Comparison of ENCODE assay signal across 12 cellular contexts in the genomic region with DNA sequence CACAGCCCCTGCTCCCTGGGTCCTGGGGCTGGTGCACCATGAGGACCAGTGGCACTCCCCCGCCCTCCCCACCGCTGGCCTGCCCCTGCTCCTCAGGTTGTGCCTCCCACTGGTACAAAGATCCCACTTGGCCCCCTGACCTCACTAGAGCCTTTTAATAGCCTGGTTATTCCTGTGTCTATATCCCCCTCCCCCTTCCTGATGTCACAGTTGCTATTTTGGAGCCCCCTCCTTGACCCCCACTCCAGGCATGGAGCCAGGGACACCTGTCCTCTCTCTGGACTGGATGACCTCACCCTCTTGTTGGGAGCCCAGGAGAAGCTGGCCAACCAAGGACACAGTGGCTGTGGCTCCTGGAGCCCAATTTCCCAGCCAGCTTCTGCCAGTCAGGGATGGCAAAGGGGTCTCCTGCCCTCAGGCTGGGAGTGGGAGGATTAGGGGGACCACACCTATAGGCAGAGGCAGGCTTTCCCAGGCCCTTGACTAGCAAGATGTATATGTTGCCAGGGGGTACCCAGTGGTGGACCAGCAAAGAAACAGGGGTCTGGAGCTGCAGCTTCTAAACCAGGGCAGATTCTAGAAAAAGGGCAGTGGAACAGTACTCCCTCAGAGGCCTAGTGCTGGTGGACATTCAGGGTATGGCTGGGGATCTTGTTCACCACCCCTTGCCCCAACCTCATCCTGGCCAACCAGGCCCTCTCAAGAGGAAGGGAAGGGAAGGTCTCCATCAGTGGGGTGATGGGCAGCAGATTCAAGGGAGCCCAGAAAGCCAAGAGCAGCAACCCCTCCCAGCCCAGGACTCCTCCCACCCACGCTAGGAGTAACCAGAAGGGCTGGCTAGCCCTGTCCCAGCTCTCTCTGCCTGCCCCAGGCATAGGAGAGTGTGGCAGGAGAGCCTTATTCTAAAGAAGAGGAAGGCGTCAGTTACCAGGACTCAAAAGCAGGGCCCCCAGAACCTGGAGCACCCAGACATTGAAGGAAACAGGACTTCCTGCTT. TPM values are rescaled to one million over a fixed set of nuclear protein-coding genes. Genes with fewer than 3 reads are reported as not detected.
DNase-seq lines count a peak whose midpoint lies in the region; ATAC-seq and TF ChIP-seq lines count a peak whose summit lies in the region.
"Had no signal": no experiment of that assay in that cellular context is flagged by ENCODE, and none has a peak within 500 bp of the region (broad histone marks: within the 10 kb centered on the region; RNA-seq: fewer than 3 reads in every experiment).

No MANE protein-coding gene starts in this region.

- H3K9me3 ChIP-seq in WERI-Rb-1 (ENCODE audit: severe bottlenecking): no peaks in the 10 kb centered on the region
- H3K9me3 ChIP-seq in right atrium auricular region: no peaks in the 10 kb centered on the region
- H3K9me3 ChIP-seq in spleen: no peaks in the 10 kb centered on the region
- no peaks in the 10 kb centered on the region for H3K9me3 ChIP-seq in neural progenitor cell (ENCODE audit: low read depth)
- H3K9me3 ChIP-seq in HAP-1: no peaks in the 10 kb centered on the region

- H3K27me3 ChIP-seq in GM23338 (ENCODE audit: insufficient read depth) (no peaks in the 10 kb centered on the region), WERI-Rb-1 (ENCODE audit: insufficient read depth, low read depth, severe bottlenecking) (no peaks in the 10 kb centered on the region), right atrium auricular region (no peaks in the 10 kb centered on the region), spleen (replicated peaks in 1 of 7) (no peaks in the 10 kb centered on the region), neural progenitor cell (no peaks in the 10 kb centered on the region), HAP-1 (ENCODE audit: low read depth) (no peaks in the 10 kb centered on the region)

- H3K79me2 ChIP-seq in GM23338 (replicated peaks; ENCODE audit: insufficient read depth): peaks cover 12% of the 10 kb centered on the region
- H3K79me2 ChIP-seq in neural progenitor cell (ENCODE audit: low read depth): peaks cover 3% of the 10 kb centered on the region

- H3K4me3 ChIP-seq in GM23338: no peak overlapping the region
- H3K4me3 ChIP-seq in WERI-Rb-1 (ENCODE audit: low read depth, low read length): no peak overlapping the region
- no peak overlapping the region for H3K4me3 ChIP-seq in right atrium auricular region
- H3K4me3 ChIP-seq in spleen: no peak overlapping the region
- no peak overlapping the region for H3K4me3 ChIP-seq in neural progenitor cell
- no peak overlapping the region for H3K4me3 ChIP-seq in HAP-1

- intact Hi-C loops in spleen (cut with DNase I; ENCODE audit: low total_unique reads): no loop called here

- peak overlapping the region; percentile 77; the same call in 1 of the 2 replicates for H3K4me2 ChIP-seq in GM23338
- H3K4me2 ChIP-seq in neural progenitor cell: no peak overlapping the region

- H3K9me3 Mint-ChIP-seq in GM23338: no peaks in the 10 kb centered on the region
- no peaks in the 10 kb centered on the region for H3K9me3 Mint-ChIP-seq in neural progenitor cell

- no peak for TF ChIP-seq POLR2A in spleen (IDR thresholded peaks at IDR 0.05)

- in situ Hi-C loops in HAP-1 (cut with MboI; ENCODE audit: low sequenced_read_pairs): no loop called here

- H3K4me1 Mint-ChIP-seq in GM23338 (peaks cover 57% of the 10 kb centered on the region), neural progenitor cell (peaks cover 26% of the 10 kb centered on the region)

- TF ChIP-seq CTCF in GM23338 (conservative IDR thresholded peaks at IDR 0.05; ENCODE audit: low read depth in 2 of 2) (no peak), WERI-Rb-1 (IDR thresholded peaks at IDR 0.05; ENCODE audit: low read depth, low read length) (no peak), right atrium auricular region (IDR thresholded peaks at IDR 0.05) (no peak), spleen (IDR thresholded peaks at IDR 0.05 in 8 of 11, conservative IDR thresholded peaks at IDR 0.05 in 3 of 11) (no peak), neural progenitor cell (IDR thresholded peaks at IDR 0.05) (no peak)

- ATAC-seq in GM23338: no peak
- no peak for ATAC-seq in HG03025 (IDR thresholded peaks at IDR 0.05; ENCODE audit: low FRiP score, unreplicated experiment)
- ATAC-seq: left lobe of liver had no signal

- H3K27ac ChIP-seq in GM23338 (ENCODE audit: low read depth): no peak overlapping the region
- H3K27ac ChIP-seq in WERI-Rb-1: peak overlapping the region; percentile 79
- peak overlapping the region; percentile 97 for H3K27ac ChIP-seq in right atrium auricular region
- peak overlapping the region in 6 of 8 donors; percentile 32 to 86 (median 78) for H3K27ac ChIP-seq in spleen
- H3K27ac ChIP-seq in neural progenitor cell: no peak overlapping the region

- WGBS in spleen, 5 donors: 59 to 87% (median 73%) methylated on average over 4 of the region's 4 CpGs

- H3K4me1 ChIP-seq in GM23338 (ENCODE audit: insufficient read depth): peaks cover 37% of the 10 kb centered on the region
- H3K4me1 ChIP-seq in right atrium auricular region: peaks cover 0 to 84% of the 10 kb centered on the region in 2 donors
- H3K4me1 ChIP-seq in spleen: peaks cover 55 to 100% (median 83%) of the 10 kb centered on the region in 6 donors
- peaks cover 12% of the 10 kb centered on the region for H3K4me1 ChIP-seq in neural progenitor cell
- H3K4me1 ChIP-seq in HAP-1: peaks cover 7% of the 10 kb centered on the region

- no peak overlapping the region for H3K9ac ChIP-seq in neural progenitor cell

- DNase-seq in GM23338 (ENCODE audit: low spot score) (no peak), WERI-Rb-1 (no peak), right atrium auricular region (ENCODE audit: low spot score) (peak; percentile 67), spleen (no peak), neural progenitor cell (ENCODE audit: low spot score) (no peak), HAP-1 (ENCODE audit: low spot score in 2 of 2) (no peak), GOT3 (lab: John Stamatoyannopoulos, UW) (no peak)
- DNase-seq: activated T-cell treated with anti-CD3 and anti-CD28 coated beads, Interleukin-2, amount 50 U/mL, for 48 hours; NCI-H187 treated with DMSO at 0.1 percent for 48 hours had no signal

- H3K27ac Mint-ChIP-seq in GM23338 (no peak overlapping the region), neural progenitor cell (no peak overlapping the region)

- H3K36me3 ChIP-seq in GM23338 (ENCODE audit: insufficient read depth) (no peaks in the 10 kb centered on the region), WERI-Rb-1 (peaks cover 79% of the 10 kb centered on the region), right atrium auricular region (peaks cover 34% of the 10 kb centered on the region), spleen (peaks cover 0 to 68% (median 15%) of the 10 kb centered on the region in 6 donors), neural progenitor cell (no peaks in the 10 kb centered on the region), HAP-1 (replicated peaks) (no peaks in the 10 kb centered on the region)

- no peak overlapping the region for H2AFZ ChIP-seq in GM23338
- no peak overlapping the region for H2AFZ ChIP-seq in neural progenitor cell (replicated peaks)

- H3K27me3 Mint-ChIP-seq in GM23338 (ENCODE audit: insufficient read depth, low read depth, poor library complexity): peaks cover 5% of the 10 kb centered on the region
- peaks cover 2% of the 10 kb centered on the region for H3K27me3 Mint-ChIP-seq in neural progenitor cell (ENCODE audit: insufficient read depth, low read depth)

- peaks cover 3% of the 10 kb centered on the region; the same call in 1 of the 3 replicates for H3K36me3 Mint-ChIP-seq in GM23338 (ENCODE audit: low read depth)
- H3K36me3 Mint-ChIP-seq in neural progenitor cell: peaks cover 3% of the 10 kb centered on the region

- no peak overlapping the region; the same call in 2 of the 3 replicates for H3K4me3 Mint-ChIP-seq in GM23338
- H3K4me3 Mint-ChIP-seq in neural progenitor cell: no peak overlapping the region

- peaks cover 3% of the 10 kb centered on the region for H4K20me1 ChIP-seq in GM23338 (replicated peaks; ENCODE audit: insufficient read depth)
- H4K20me1 ChIP-seq in neural progenitor cell (ENCODE audit: low read depth): peaks cover 89% of the 10 kb centered on the region

- H3F3A ChIP-seq in GM23338 (replicated peaks; ENCODE audit: low read depth) (peaks cover 19% of the 10 kb centered on the region; the same call in 1 of the 2 replicates), neural progenitor cell (ENCODE audit: low read depth) (no peaks in the 10 kb centered on the region)

- H3K9me2 ChIP-seq in GM23338 (ENCODE audit: insufficient read depth): no peaks in the 10 kb centered on the region

RNA-seq across cellular contexts. Expression of a gene that starts 10.9 kb away (rescaled TPM):
- 71.1 and 86.9 TPM in 2 replicates for total RNA-seq in GM23338 (2014; rRNA removed; shearing (Covaris generic))
- 16.9 TPM in 2 replicates for polyA plus RNA-seq in GM23338 (2016; fragmentation: Nextera tagmentation; extraction: Ambion mirVana)
- total RNA-seq in right atrium auricular region: 100 to 1,000 TPM in 1 of 2 donors, 10 to 100 TPM in 1; 80.0 to 138 TPM
- 10 to 100 TPM; 42.3 to 72.9 (median 59.4) TPM for total RNA-seq in spleen
- polyA plus RNA-seq in spleen: 10 to 100 TPM; 18.5 to 39.9 (median 22.4) TPM
- total RNA-seq in neural progenitor cell (ENCODE audit: low replicate concordance): 23.6 and 71.0 TPM in 2 replicates

RNA-seq across cellular contexts. Expression of a gene that starts 29.1 kb away (rescaled TPM):
- total RNA-seq in GM23338 (2014; rRNA removed; shearing (Covaris generic)): 17.0 and 19.0 TPM in 2 replicates
- polyA plus RNA-seq in GM23338 (2016; fragmentation: Nextera tagmentation; extraction: Ambion mirVana): 9.3 TPM in 2 replicates
- under 1 TPM; 0.59 to 0.94 TPM for total RNA-seq in right atrium auricular region
- total RNA-seq in spleen: 1 to 10 TPM; 1.3 to 4.1 (median 1.8) TPM
- polyA plus RNA-seq in spleen: 1 to 10 TPM in 2 of 3 donors, under 1 TPM in 1; 0.83 to 1.0 (median 1.0) TPM
- 6.5 and 11.0 TPM in 2 replicates for total RNA-seq in neural progenitor cell (ENCODE audit: low replicate concordance)

RNA-seq across cellular contexts. Expression of a gene that starts 42.0 kb away (rescaled TPM):
- 110 and 112 TPM in 2 replicates for total RNA-seq in GM23338 (2014; rRNA removed; shearing (Covaris generic))
- polyA plus RNA-seq in GM23338 (2016; fragmentation: Nextera tagmentation; extraction: Ambion mirVana) (143 and 154 TPM in 2 replicates), spleen (10 to 100 TPM; 28.9 to 36.8 (median 35.9) TPM)
- total RNA-seq in right atrium auricular region (10 to 100 TPM; 36.0 to 41.1 TPM), spleen (10 to 100 TPM; 24.9 to 49.2 (median 39.2) TPM), neural progenitor cell (ENCODE audit: low replicate concordance) (16.6 and 55.1 TPM in 2 replicates)

RNA-seq across cellular contexts. Expression of a gene that starts 46.1 kb away (rescaled TPM):
- total RNA-seq in GM23338 (2014; rRNA removed; shearing (Covaris generic)): 64.4 and 72.7 TPM in 2 replicates
- 226 and 241 TPM in 2 replicates for polyA plus RNA-seq in GM23338 (2016; fragmentation: Nextera tagmentation; extraction: Ambion mirVana)
- 10 to 100 TPM; 36.8 to 41.3 TPM for total RNA-seq in right atrium auricular region
- total RNA-seq in spleen: 10 to 100 TPM; 21.6 to 43.1 (median 39.4) TPM
- polyA plus RNA-seq in spleen: 10 to 100 TPM; 18.9 to 30.4 (median 22.4) TPM
- total RNA-seq in neural progenitor cell (ENCODE audit: low replicate concordance): 69.6 and 76.7 TPM in 2 replicates

RNA-seq across cellular contexts. Expression of a gene that starts 57.9 kb away (rescaled TPM):
- not detected in 2 replicates for total RNA-seq in GM23338 (2014; rRNA removed; shearing (Covaris generic))
- polyA plus RNA-seq in GM23338 (2016; fragmentation: Nextera tagmentation; extraction: Ambion mirVana) (0.21 and 0.47 TPM in 2 replicates), spleen (under 1 TPM in 2 of 3 donors, not detected in 1; 0.09 to 0.16 TPM)
- total RNA-seq in right atrium auricular region (1 to 10 TPM; 8.3 TPM), spleen (under 1 TPM in 1 of 7 donors, not detected in 6; 0.57 TPM), neural progenitor cell (ENCODE audit: low replicate concordance) (not detected in 2 replicates)
- total RNA-seq: fibroblast of villous mesenchyme, left lobe of liver had no signal

Comparison
In these comparisons a context has a peak if more than half of its experiments do, and no peak if none do; other contexts are left out.
1. H3K27ac ChIP-seq: peak in WERI-Rb-1 (single experiment), right atrium auricular region (2 of 2) and spleen (6 of 8); none in GM23338 (single experiment) and neural progenitor cell (single experiment).